Comparison of ENCODE assay signal across 10 cellular contexts in the genomic region with DNA sequence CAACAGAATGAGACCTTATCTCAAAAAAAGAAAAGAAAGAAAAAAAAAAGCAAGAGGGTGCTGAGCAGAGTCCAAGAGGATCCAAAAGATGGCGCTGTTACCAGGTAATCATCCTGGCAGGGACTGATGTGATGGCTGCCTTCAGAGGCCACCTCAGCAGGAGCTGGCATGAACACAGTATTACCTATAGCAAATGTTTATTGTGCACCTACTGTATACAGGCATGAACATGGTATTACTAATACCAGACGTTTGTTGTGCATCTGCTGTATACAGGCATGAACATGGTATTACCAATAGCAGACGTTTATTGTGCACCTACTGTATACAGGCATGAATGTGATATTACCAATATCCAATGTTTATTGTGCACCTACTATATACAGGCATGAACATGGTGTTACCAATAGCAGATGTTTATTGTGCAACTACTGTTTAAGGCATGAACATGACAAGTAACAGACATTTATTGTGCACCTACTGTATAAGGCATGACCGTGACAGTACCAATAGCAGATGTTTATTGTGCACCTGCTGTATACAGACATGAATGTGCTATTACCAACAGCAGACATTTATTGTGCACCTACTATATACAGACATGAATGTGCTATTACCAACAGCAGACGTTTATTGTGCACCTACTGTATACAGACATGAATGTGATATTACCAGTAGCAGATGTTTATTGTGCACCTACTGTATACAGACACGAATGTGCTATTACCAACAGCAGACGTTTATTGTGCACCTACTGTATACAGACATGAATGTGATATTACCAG.
DNase-seq lines count a peak whose midpoint lies in the region; ATAC-seq and TF ChIP-seq lines count a peak whose summit lies in the region.
"Had no signal": no experiment of that assay in that cellular context is flagged by ENCODE, and none has a peak within 500 bp of the region (broad histone marks: within the 10 kb centered on the region; RNA-seq: fewer than 3 reads in every experiment).

No MANE protein-coding gene starts in this region.

- POLR2A ChIA-PET in activated naive CD8-positive, alpha-beta T cell treated with anti-CD3 and anti-CD28 coated beads, Interleukin-2, amount 10 ng/mL, durations not matched to agents 7 days and 5 days (lab: Charles Lee) = no interaction called here

- TF ChIP-seq CTCF in nephron progenitor cell (IDR thresholded peaks at IDR 0.05) = peak; percentile 39

- no peak overlapping the region for H3K4me3 Mint-ChIP-seq in activated naive CD8-positive, alpha-beta T cell treated with anti-CD3 and anti-CD28 coated beads, Interleukin-2, amount 10 ng/mL, durations not matched to agents 7 days and 5 days
- H3K4me3 Mint-ChIP-seq in nephron progenitor cell = no peak overlapping the region
- H3K4me3 Mint-ChIP-seq: CD4-positive, alpha-beta memory T cell; dendritic cell treated with granulocyte-macrophage colony-stimulating factor and Interleukin-4, amounts not matched to agents 40 ng/mL and 50 ng/mL, for 4 days had no signal

- peaks cover 7% of the 10 kb centered on the region for H3K4me1 Mint-ChIP-seq in activated naive CD8-positive, alpha-beta T cell treated with anti-CD3 and anti-CD28 coated beads, Interleukin-2, amount 10 ng/mL, durations not matched to agents 7 days and 5 days
- peaks cover 11% of the 10 kb centered on the region for H3K4me1 Mint-ChIP-seq in nephron progenitor cell

- ATAC-seq in activated naive CD8-positive, alpha-beta T cell treated with anti-CD3 and anti-CD28 coated beads, Interleukin-2, amount 10 ng/mL, durations not matched to agents 7 days and 5 days (ENCODE audit: low read depth) = peak; percentile 65
- ATAC-seq in HG03045 (IDR thresholded peaks at IDR 0.05; ENCODE audit: unreplicated experiment) (no peak), GM19351 (IDR thresholded peaks at IDR 0.05; ENCODE audit: unreplicated experiment) (no peak)

- H3K27me3 Mint-ChIP-seq in activated naive CD8-positive, alpha-beta T cell treated with anti-CD3 and anti-CD28 coated beads, Interleukin-2, amount 10 ng/mL, durations not matched to agents 7 days and 5 days = no peaks in the 10 kb centered on the region
- H3K27me3 Mint-ChIP-seq in nephron progenitor cell (ENCODE audit: low read depth, poor library complexity) = no peaks in the 10 kb centered on the region

- peak; percentile 3 to 43 for DNase-seq in NCI-H524 (lab: John Stamatoyannopoulos, UW)
- DNase-seq in NCI-H524 treated with DMSO at 0.1 percent for 48 hours (lab: John Stamatoyannopoulos, UW) = no peak
- peak; percentile 4 for DNase-seq in LoVo (ENCODE audit: low spot score)
- no peak for DNase-seq in activated naive CD8-positive, alpha-beta T cell treated with anti-CD3 and anti-CD28 coated beads, Interleukin-2, amount 10 ng/mL, durations not matched to agents 7 days and 5 days
- DNase-seq in nephron progenitor cell = no peak
- DNase-seq in superior temporal gyrus (ENCODE audit: extremely low spot score) = no peak

- no peaks in the 10 kb centered on the region for H3K36me3 Mint-ChIP-seq in activated naive CD8-positive, alpha-beta T cell treated with anti-CD3 and anti-CD28 coated beads, Interleukin-2, amount 10 ng/mL, durations not matched to agents 7 days and 5 days
- peaks cover 8% of the 10 kb centered on the region for H3K36me3 Mint-ChIP-seq in nephron progenitor cell (ENCODE audit: low read depth)
- H3K36me3 Mint-ChIP-seq: CD4-positive, alpha-beta memory T cell had no signal

- no peaks in the 10 kb centered on the region for H3K9me3 Mint-ChIP-seq in activated naive CD8-positive, alpha-beta T cell treated with anti-CD3 and anti-CD28 coated beads, Interleukin-2, amount 10 ng/mL, durations not matched to agents 7 days and 5 days
- no peaks in the 10 kb centered on the region for H3K9me3 Mint-ChIP-seq in nephron progenitor cell
- H3K9me3 Mint-ChIP-seq: CD4-positive, alpha-beta memory T cell; dendritic cell treated with granulocyte-macrophage colony-stimulating factor and Interleukin-4, amounts not matched to agents 40 ng/mL and 50 ng/mL, for 4 days had no signal

- no peak overlapping the region for H3K27ac Mint-ChIP-seq in activated naive CD8-positive, alpha-beta T cell treated with anti-CD3 and anti-CD28 coated beads, Interleukin-2, amount 10 ng/mL, durations not matched to agents 7 days and 5 days
- H3K27ac Mint-ChIP-seq in nephron progenitor cell = no peak overlapping the region
- H3K27ac Mint-ChIP-seq: CD4-positive, alpha-beta memory T cell; dendritic cell treated with granulocyte-macrophage colony-stimulating factor and Interleukin-4, amounts not matched to agents 40 ng/mL and 50 ng/mL, for 4 days had no signal

Comparison
In these comparisons a context has a peak if more than half of its experiments do, and no peak if none do; other contexts are left out.
1. DNase-seq: peak in NCI-H524 (2 of 2) and LoVo (single experiment); none in NCI-H524 treated with DMSO at 0.1 percent for 48 hours (single experiment), activated naive CD8-positive, alpha-beta T cell treated with anti-CD3 and anti-CD28 coated beads, Interleukin-2, amount 10 ng/mL, durations not matched to agents 7 days and 5 days (single experiment), nephron progenitor cell (single experiment) and superior temporal gyrus (single experiment).